Comparison of ENCODE assay signal across 8 cellular contexts in genomic region chr19:45439569-45440258, GRCh38. TPM values are rescaled to one million over a fixed set of nuclear protein-coding genes. Genes with fewer than 3 reads are reported as not detected.
A peak's percentile ranks its signal among the peaks of the same experiment; 100 is the strongest.
DNase-seq lines count a peak whose midpoint lies in the region; ATAC-seq and TF ChIP-seq lines count a peak whose summit lies in the region.

No MANE protein-coding gene starts in this region.

- H3K4me1 ChIP-seq in ectodermal cell (ENCODE audit: control insufficient read depth, insufficient read depth, low read length): peaks cover 15% of the 10 kb centered on the region

- no peak overlapping the region for H3K27ac ChIP-seq in ectodermal cell (ENCODE audit: insufficient read depth, low read depth, low read length, poor library complexity, severe bottlenecking)

- peak; percentile 100 for TF ChIP-seq CTCF in activated CD8-positive, alpha-beta T cell treated with anti-CD3 and anti-CD28 coated beads for 36 hours (IDR thresholded peaks at IDR 0.05)

- peak; percentile 82 for DNase-seq in Ammon's horn (ENCODE audit: low spot score)
- DNase-seq in NCI-H748 treated with DMSO at 0.1 percent for 48 hours (lab: John Stamatoyannopoulos, UW): peak; percentile 51
- peak; percentile 90 for DNase-seq in activated CD8-positive, alpha-beta T cell treated with anti-CD3 and anti-CD28 coated beads for 36 hours
- DNase-seq in lung microvascular endothelial cell (ENCODE audit: low read depth in 2 of 2): peak; percentile 73 to 78
- DNase-seq in stimulated activated CD8-positive, alpha-beta memory T cell treated with anti-CD3 and anti-CD28 coated beads, Interleukin-12 subunit alpha, Interleukin-12 subunit beta, amount 100 ng/mL, for 1 hour (ENCODE audit: low read depth): peak; percentile 79

- peak overlapping the region; percentile 13 for H3K27ac Mint-ChIP-seq in activated CD8-positive, alpha-beta T cell treated with anti-CD3 and anti-CD28 coated beads for 36 hours

- H3K9me3 ChIP-seq in ectodermal cell (ENCODE audit: control insufficient read depth, low read length): no peaks in the 10 kb centered on the region

- no peaks in the 10 kb centered on the region for H3K27me3 ChIP-seq in ectodermal cell (ENCODE audit: control insufficient read depth, insufficient read depth, low read length, poor library complexity, severe bottlenecking)

- POLR2A ChIA-PET in activated CD8-positive, alpha-beta T cell treated with anti-CD3 and anti-CD28 coated beads for 36 hours (lab: Charles Lee): interaction anchor here (0.5 to 3.2 kb wide), 13 partner anchors 9 to 202 kb away, joined by 3 to 28 read pairs (median 4); partner anchors contain the start of gene FOSB

- H3K9me3 Mint-ChIP-seq in activated CD8-positive, alpha-beta T cell treated with anti-CD3 and anti-CD28 coated beads for 36 hours: no peaks in the 10 kb centered on the region

- H3K36me3 Mint-ChIP-seq in activated CD8-positive, alpha-beta T cell treated with anti-CD3 and anti-CD28 coated beads for 36 hours (ENCODE audit: low read depth): no peaks in the 10 kb centered on the region

- peak overlapping the region; percentile 75 for H3K4me3 ChIP-seq in ectodermal cell (ENCODE audit: insufficient read depth, low read depth, low read length)

- H3K4me3 Mint-ChIP-seq in activated CD8-positive, alpha-beta T cell treated with anti-CD3 and anti-CD28 coated beads for 36 hours: peak overlapping the region; percentile 46

- ATAC-seq in GM18907 (IDR thresholded peaks at IDR 0.05; ENCODE audit: unreplicated experiment) (peak; percentile 53), HG03108 (IDR thresholded peaks at IDR 0.05; ENCODE audit: unreplicated experiment) (peak; percentile 44)
- ATAC-seq in activated CD8-positive, alpha-beta T cell treated with anti-CD3 and anti-CD28 coated beads for 36 hours: peak; percentile 81

- WGBS in ectodermal cell, 2 experiments: 0 to 1% methylated on average over 78 of the region's 78 CpGs

- peaks cover 32% of the 10 kb centered on the region for H3K4me1 Mint-ChIP-seq in activated CD8-positive, alpha-beta T cell treated with anti-CD3 and anti-CD28 coated beads for 36 hours (ENCODE audit: low read depth)

- intact Hi-C loops in activated CD8-positive, alpha-beta T cell treated with anti-CD3 and anti-CD28 coated beads for 36 hours (cut with micrococcal nuclease): loop anchor here (1.0 kb wide), 1 partner anchor 39 kb away; no protein-coding TSS in a partner anchor

- no peaks in the 10 kb centered on the region for H3K27me3 Mint-ChIP-seq in activated CD8-positive, alpha-beta T cell treated with anti-CD3 and anti-CD28 coated beads for 36 hours

- CTCF ChIA-PET in activated CD8-positive, alpha-beta T cell treated with anti-CD3 and anti-CD28 coated beads for 36 hours (lab: Charles Lee): interaction anchor here (0.5 to 7.6 kb wide), 46 partner anchors 9 to 284 kb away, joined by 3 to 270 read pairs (median 6); partner anchors contain the start of genes EML2, ERCC1, FOSB and PPM1N

- no peaks in the 10 kb centered on the region for H3K36me3 ChIP-seq in ectodermal cell (ENCODE audit: control insufficient read depth, insufficient read depth, low read length)

RNA-seq across cellular contexts. Expression of gene ERCC1, which starts 16.0 kb away (rescaled TPM):
- 10 to 100 TPM; 41.6 to 46.5 TPM for total RNA-seq in activated CD8-positive, alpha-beta T cell treated with anti-CD3 and anti-CD28 coated beads for 36 hours
- 100 TPM for polyA plus RNA-seq in ectodermal cell (2013, experiment 1 of 4)
- 96.3 TPM for polyA plus RNA-seq in ectodermal cell (2013, experiment 2 of 4)
- 66.1 TPM for polyA plus RNA-seq in ectodermal cell (2013, experiment 3 of 4)
- 76.0 TPM for polyA plus RNA-seq in ectodermal cell (2013, experiment 4 of 4)
- total RNA-seq in lung microvascular endothelial cell: 49.0 and 51.2 TPM in 2 replicates

RNA-seq across cellular contexts. Expression of gene FOSB, which starts 28.1 kb away (rescaled TPM):
- 10 to 100 TPM; 70.0 to 71.2 TPM for total RNA-seq in activated CD8-positive, alpha-beta T cell treated with anti-CD3 and anti-CD28 coated beads for 36 hours
- 5.4 TPM for polyA plus RNA-seq in ectodermal cell (2013, experiment 1 of 4)
- polyA plus RNA-seq in ectodermal cell (2013, experiment 2 of 4): 4.4 TPM
- polyA plus RNA-seq in ectodermal cell (2013, experiment 3 of 4): 2.6 TPM
- polyA plus RNA-seq in ectodermal cell (2013, experiment 4 of 4): 3.3 TPM
- total RNA-seq in lung microvascular endothelial cell: 0.65 and 23.4 TPM in 2 replicates

RNA-seq across cellular contexts. Expression of gene POLR1G, which starts 33.3 kb away (rescaled TPM):
- total RNA-seq in activated CD8-positive, alpha-beta T cell treated with anti-CD3 and anti-CD28 coated beads for 36 hours: 10 to 100 TPM in 1 of 2 experiments, 1 to 10 TPM in 1; 9.8 to 11.6 TPM
- polyA plus RNA-seq in ectodermal cell (2013, experiment 1 of 4): 12.6 TPM
- polyA plus RNA-seq in ectodermal cell (2013, experiment 2 of 4): 13.0 TPM
- polyA plus RNA-seq in ectodermal cell (2013, experiment 3 of 4): 7.0 TPM
- 8.8 TPM for polyA plus RNA-seq in ectodermal cell (2013, experiment 4 of 4)
- total RNA-seq in lung microvascular endothelial cell: 4.6 and 11.3 TPM in 2 replicates

RNA-seq across cellular contexts. Expression of gene PPP1R13L, which starts 34.8 kb away (rescaled TPM):
- 1 to 10 TPM; 4.6 to 5.8 TPM for total RNA-seq in activated CD8-positive, alpha-beta T cell treated with anti-CD3 and anti-CD28 coated beads for 36 hours
- 19.1 TPM for polyA plus RNA-seq in ectodermal cell (2013, experiment 1 of 4)
- 15.5 TPM for polyA plus RNA-seq in ectodermal cell (2013, experiment 2 of 4)
- 13.9 TPM for polyA plus RNA-seq in ectodermal cell (2013, experiment 3 of 4)
- 19.4 TPM for polyA plus RNA-seq in ectodermal cell (2013, experiment 4 of 4)
- total RNA-seq in lung microvascular endothelial cell: 6.1 and 17.5 TPM in 2 replicates

RNA-seq across cellular contexts. Expression of gene RTN2, which starts 57.1 kb away (rescaled TPM):
- total RNA-seq in activated CD8-positive, alpha-beta T cell treated with anti-CD3 and anti-CD28 coated beads for 36 hours: 1 to 10 TPM; 2.6 to 3.0 TPM
- 20.9 TPM for polyA plus RNA-seq in ectodermal cell (2013, experiment 1 of 4)
- 23.0 TPM for polyA plus RNA-seq in ectodermal cell (2013, experiment 2 of 4)
- polyA plus RNA-seq in ectodermal cell (2013, experiment 3 of 4): 18.8 TPM
- polyA plus RNA-seq in ectodermal cell (2013, experiment 4 of 4): 22.9 TPM
- total RNA-seq in lung microvascular endothelial cell: 5.0 and 5.6 TPM in 2 replicates
